ENCODE assay signal across 8 cellular contexts in genomic region chr11:65112226-65112550, GRCh38. TPM values are rescaled to one million over a fixed set of nuclear protein-coding genes. Genes with fewer than 3 reads are reported as not detected.
A peak's percentile ranks its signal among the peaks of the same experiment; 100 is the strongest.
DNase-seq lines count a peak whose midpoint lies in the region; ATAC-seq and TF ChIP-seq lines count a peak whose summit lies in the region.

No MANE protein-coding gene starts in this region.

- H3K4me3 Mint-ChIP-seq in activated CD4-positive, alpha-beta T cell treated with anti-CD3 and anti-CD28 coated beads, Interleukin-2, amount 10 ng/mL, durations not matched to agents 7 days and 5 days = peak overlapping the region; percentile 86

- under 1% methylated on average over 28 of the region's 28 CpGs for WGBS in thymus

- H3K4me1 ChIP-seq in ascending aorta = peaks cover 25 to 38% of the 10 kb centered on the region in 2 donors
- peaks cover 25 to 53% of the 10 kb centered on the region in 2 donors for H3K4me1 ChIP-seq in left lung
- peaks cover 21% of the 10 kb centered on the region for H3K4me1 ChIP-seq in thymus (ENCODE audit: control insufficient read depth, insufficient read depth, low read length)

- H3K27ac ChIP-seq in ascending aorta (peak overlapping the region; percentile 51 to 56), left lung (peak overlapping the region in 1 of 2 donors; percentile 24), thymus (ENCODE audit: low read depth) (peak overlapping the region; percentile 64)

- no peaks in the 10 kb centered on the region for H3K9me3 ChIP-seq in ascending aorta
- H3K9me3 ChIP-seq in left lung = no peaks in the 10 kb centered on the region
- H3K9me3 ChIP-seq in thymus (ENCODE audit: control insufficient read depth) = no peaks in the 10 kb centered on the region

- peaks cover 51% of the 10 kb centered on the region for H3K4me1 Mint-ChIP-seq in activated CD4-positive, alpha-beta T cell treated with anti-CD3 and anti-CD28 coated beads, Interleukin-2, amount 10 ng/mL, durations not matched to agents 7 days and 5 days

- H3K27me3 ChIP-seq in ascending aorta = no peaks in the 10 kb centered on the region
- H3K27me3 ChIP-seq in left lung = peaks cover 0 to 15% of the 10 kb centered on the region in 2 donors
- H3K27me3 ChIP-seq in thymus (ENCODE audit: control insufficient read depth, insufficient read depth) = no peaks in the 10 kb centered on the region

- H3K4me3 ChIP-seq in ascending aorta = peak overlapping the region; percentile 54 to 66
- H3K4me3 ChIP-seq in left lung = peak overlapping the region; percentile 44 to 54
- H3K4me3 ChIP-seq in thymus (ENCODE audit: low read length) = peak overlapping the region; percentile 67

- H3K27me3 Mint-ChIP-seq in activated CD4-positive, alpha-beta T cell treated with anti-CD3 and anti-CD28 coated beads, Interleukin-2, amount 10 ng/mL, durations not matched to agents 7 days and 5 days = no peaks in the 10 kb centered on the region

- no peak for TF ChIP-seq CTCF in ascending aorta (IDR thresholded peaks at IDR 0.05)
- TF ChIP-seq CTCF in left lung (IDR thresholded peaks at IDR 0.05) = no peak

- CTCF ChIA-PET in activated CD4-positive, alpha-beta T cell treated with anti-CD3 and anti-CD28 coated beads, Interleukin-2, amount 10 ng/mL, durations not matched to agents 7 days and 5 days (lab: Charles Lee) = interaction anchor here (0.6 to 7.1 kb wide), 14 partner anchors 8 to 1504 kb away, joined by 3 to 85 read pairs (median 4); partner anchors contain the start of genes ARL2, CDC42BPG, CDCA5 and RBM14

- H3K36me3 ChIP-seq in ascending aorta = peaks cover 26 to 34% of the 10 kb centered on the region in 2 donors
- peaks cover 0 to 38% of the 10 kb centered on the region in 2 donors for H3K36me3 ChIP-seq in left lung
- peaks cover 34% of the 10 kb centered on the region for H3K36me3 ChIP-seq in thymus (ENCODE audit: control insufficient read depth, insufficient read depth)

- ATAC-seq in left lung (no peak), HG03108 (IDR thresholded peaks at IDR 0.05; ENCODE audit: unreplicated experiment) (no peak), GM21381 (IDR thresholded peaks at IDR 0.05; ENCODE audit: unreplicated experiment) (no peak)

- H3K36me3 Mint-ChIP-seq in activated CD4-positive, alpha-beta T cell treated with anti-CD3 and anti-CD28 coated beads, Interleukin-2, amount 10 ng/mL, durations not matched to agents 7 days and 5 days (ENCODE audit: low read depth) = peaks cover 3% of the 10 kb centered on the region

- no peak for DNase-seq in activated CD4-positive, alpha-beta T cell treated with anti-CD3 and anti-CD28 coated beads, Interleukin-2, amount 10 ng/mL, durations not matched to agents 7 days and 5 days
- no peak for DNase-seq in activated CD4-positive, alpha-beta T cell treated with anti-CD3 and anti-CD28 coated beads for 1 hour
- DNase-seq in ascending aorta (ENCODE audit: low spot score in 2 of 2) (no peak), left lung (no peak), cerebellar cortex (ENCODE audit: low spot score) (no peak)

- intact Hi-C loops in ascending aorta (cut with DNase I) = loop anchor here (10.0 kb wide), 1 partner anchor 257 kb away; no protein-coding TSS in a partner anchor
- intact Hi-C loops in left lung (cut with DNase I) = no loop called here

- peak overlapping the region; percentile 92 for H3K27ac Mint-ChIP-seq in activated CD4-positive, alpha-beta T cell treated with anti-CD3 and anti-CD28 coated beads, Interleukin-2, amount 10 ng/mL, durations not matched to agents 7 days and 5 days

- H3K9me3 Mint-ChIP-seq in activated CD4-positive, alpha-beta T cell treated with anti-CD3 and anti-CD28 coated beads, Interleukin-2, amount 10 ng/mL, durations not matched to agents 7 days and 5 days = no peaks in the 10 kb centered on the region

- POLR2A ChIA-PET in activated CD4-positive, alpha-beta T cell treated with anti-CD3 and anti-CD28 coated beads, Interleukin-2, amount 10 ng/mL, durations not matched to agents 7 days and 5 days (lab: Charles Lee) = no interaction called here

RNA-seq across cellular contexts. Expression of gene TM7SF2, which starts 0.5 kb away (rescaled TPM):
- 10 to 100 TPM; 26.1 to 27.7 TPM for total RNA-seq in activated CD4-positive, alpha-beta T cell treated with anti-CD3 and anti-CD28 coated beads, Interleukin-2, amount 10 ng/mL, durations not matched to agents 7 days and 5 days
- total RNA-seq in ascending aorta (10.6 TPM), left lung (10 to 100 TPM; 37.1 to 41.0 TPM)
- polyA plus RNA-seq in thymus = 35.8 TPM

RNA-seq across cellular contexts. Expression of gene ZNHIT2, which starts 5.3 kb away (rescaled TPM):
- total RNA-seq in activated CD4-positive, alpha-beta T cell treated with anti-CD3 and anti-CD28 coated beads, Interleukin-2, amount 10 ng/mL, durations not matched to agents 7 days and 5 days = 1 to 10 TPM; 8.6 to 9.9 TPM
- total RNA-seq in ascending aorta = 35.3 TPM
- total RNA-seq in left lung = 10 to 100 TPM in 1 of 2 donors, 1 to 10 TPM in 1; 8.0 to 10.6 TPM
- 16.5 TPM for polyA plus RNA-seq in thymus

RNA-seq across cellular contexts. Expression of gene FAU, which starts 9.7 kb away (rescaled TPM):
- total RNA-seq in activated CD4-positive, alpha-beta T cell treated with anti-CD3 and anti-CD28 coated beads, Interleukin-2, amount 10 ng/mL, durations not matched to agents 7 days and 5 days = 1,000 to 10,000 TPM; 1,051 to 1,116 TPM
- 1,253 TPM for total RNA-seq in ascending aorta
- total RNA-seq in left lung = 100 to 1,000 TPM; 621 to 685 TPM
- polyA plus RNA-seq in thymus = 1,132 TPM

RNA-seq across cellular contexts. Expression of gene MRPL49, which starts 9.9 kb away (rescaled TPM):
- total RNA-seq in activated CD4-positive, alpha-beta T cell treated with anti-CD3 and anti-CD28 coated beads, Interleukin-2, amount 10 ng/mL, durations not matched to agents 7 days and 5 days = 10 to 100 TPM; 49.5 to 55.4 TPM
- total RNA-seq in ascending aorta (43.2 TPM), left lung (10 to 100 TPM; 46.8 to 47.2 TPM)
- 36.2 TPM for polyA plus RNA-seq in thymus

RNA-seq across cellular contexts. Expression of gene VPS51, which starts 16.2 kb away (rescaled TPM):
- 100 to 1,000 TPM; 146 to 148 TPM for total RNA-seq in activated CD4-positive, alpha-beta T cell treated with anti-CD3 and anti-CD28 coated beads, Interleukin-2, amount 10 ng/mL, durations not matched to agents 7 days and 5 days
- total RNA-seq in ascending aorta (226 TPM), left lung (10 to 100 TPM; 79.4 to 86.8 TPM)
- 121 TPM for polyA plus RNA-seq in thymus
